Comparison of ENCODE assay signal across 1 cellular context in the genomic region with DNA sequence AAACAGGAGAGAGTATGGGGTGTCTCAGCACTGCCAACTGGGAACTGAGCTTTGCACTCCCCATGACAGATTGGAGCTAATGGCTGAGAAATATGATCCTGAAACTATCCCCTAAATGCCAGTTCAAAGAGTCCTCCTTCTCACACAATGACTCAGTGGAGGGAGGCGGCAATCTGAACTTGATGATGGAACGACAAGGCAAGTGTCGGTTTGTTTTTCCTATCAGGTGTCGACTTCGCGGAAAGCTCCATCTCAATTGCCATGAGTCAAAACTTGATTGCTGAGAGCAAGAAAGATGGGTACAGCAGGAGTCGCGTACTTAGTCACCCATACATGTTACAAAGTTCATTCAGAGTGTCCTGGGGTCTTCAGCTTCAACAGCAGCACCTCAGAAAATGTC.
TF ChIP-seq lines count a peak whose summit lies in the region.

No MANE protein-coding gene starts in this region.

TF ChIP-seq in GM12878, 131 proteins besides CTCF, POLR2A, EP300 and RAD21 (continued from another document):
- TF ChIP-seq CHD2 (IDR thresholded peaks at IDR 0.05; ENCODE audit: borderline replicate concordance, low read depth, low read length): no peak
- no peak for TF ChIP-seq ZBTB40 (IDR thresholded peaks at IDR 0.05; ENCODE audit: borderline replicate concordance)
- no peak for TF ChIP-seq NKRF (conservative IDR thresholded peaks at IDR 0.05)
- TF ChIP-seq JUNB (IDR thresholded peaks at IDR 0.05): 0 out of 2 replicates have a peak, but pooled peaks have one; percentile 5
TF ChIP-seq in GM12878: peak in this region for 1.
